ENCODE assay signal across 1 cellular context in the genomic region with DNA sequence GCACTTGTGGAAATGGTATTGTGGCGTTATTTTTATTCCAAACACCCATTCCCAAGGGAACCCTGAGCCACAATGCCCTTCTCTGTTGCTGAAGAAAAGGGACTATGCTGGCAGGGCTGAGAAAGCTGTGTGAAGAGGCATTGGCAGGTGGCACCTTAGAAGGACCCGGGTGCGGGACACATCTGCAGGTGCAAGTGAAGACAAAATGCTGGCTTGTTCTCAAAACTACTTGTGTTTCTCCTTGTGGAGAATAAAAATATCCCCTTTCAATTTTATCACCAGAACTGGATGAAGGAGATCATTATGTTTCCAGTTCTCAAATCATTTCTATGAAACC.
TF ChIP-seq lines count a peak whose summit lies in the region.

No MANE protein-coding gene starts in this region.

TF ChIP-seq in IMR-90, 13 proteins besides CTCF, POLR2A, EP300 and RAD21 (continued from another document):
- TF ChIP-seq CEBPB (IDR thresholded peaks at IDR 0.05; ENCODE audit: low read depth, low read length): no peak
- no peak for TF ChIP-seq MAFK (IDR thresholded peaks at IDR 0.05; ENCODE audit: low read depth, low read length)
- no peak for TF ChIP-seq RFX5 (IDR thresholded peaks at IDR 0.05; ENCODE audit: low read depth, low read length)
- TF ChIP-seq MXI1 (IDR thresholded peaks at IDR 0.05; ENCODE audit: borderline replicate concordance, low read depth, low read length): no peak
- no peak for TF ChIP-seq BHLHE40 (IDR thresholded peaks at IDR 0.05; ENCODE audit: low read depth, low read length)
- TF ChIP-seq, protein P1, sequence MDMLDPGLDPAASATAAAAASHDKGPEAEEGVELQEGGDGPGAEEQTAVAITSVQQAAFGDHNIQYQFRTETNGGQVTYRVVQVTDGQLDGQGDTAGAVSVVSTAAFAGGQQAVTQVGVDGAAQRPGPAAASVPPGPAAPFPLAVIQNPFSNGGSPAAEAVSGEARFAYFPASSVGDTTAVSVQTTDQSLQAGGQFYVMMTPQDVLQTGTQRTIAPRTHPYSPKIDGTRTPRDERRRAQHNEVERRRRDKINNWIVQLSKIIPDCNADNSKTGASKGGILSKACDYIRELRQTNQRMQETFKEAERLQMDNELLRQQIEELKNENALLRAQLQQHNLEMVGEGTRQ (IDR thresholded peaks at IDR 0.05; ENCODE audit: low read depth, low read length): no peak
- TF ChIP-seq NFE2L2 (IDR thresholded peaks at IDR 0.05; ENCODE audit: low read depth, low read length): no peak
